8 cellular contexts compared by ENCODE assay signal in the genomic region with DNA sequence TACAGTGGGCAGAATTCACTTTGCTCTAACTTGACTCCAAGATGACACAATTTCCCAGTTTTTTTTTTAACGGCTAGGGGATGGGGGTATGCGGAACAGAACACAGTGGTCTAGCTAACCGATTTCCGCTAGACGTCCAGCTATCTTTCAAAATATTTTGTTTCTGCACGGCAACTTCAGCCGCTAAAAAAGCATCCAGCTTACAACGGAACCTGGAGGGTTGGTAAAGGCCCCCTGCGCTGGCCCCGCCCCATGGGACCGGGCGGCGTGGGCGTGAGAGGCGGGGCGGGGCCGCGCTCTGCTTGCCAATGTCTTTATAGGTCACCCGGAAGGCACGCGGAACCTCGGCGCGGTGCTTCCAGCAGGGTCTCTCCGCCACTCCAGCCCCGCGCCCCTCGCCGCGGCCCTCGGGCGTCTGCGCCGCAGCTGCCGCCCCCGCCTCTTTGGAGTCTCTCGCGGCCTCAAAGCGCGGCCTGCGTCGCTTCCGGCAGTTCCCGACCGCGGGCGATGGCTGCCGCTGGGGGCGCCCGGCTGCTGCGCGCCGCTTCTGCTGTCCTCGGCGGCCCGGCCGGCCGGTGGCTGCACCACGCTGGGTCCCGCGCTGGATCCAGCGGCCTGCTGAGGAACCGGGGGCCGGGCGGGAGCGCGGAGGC. TPM values are rescaled to one million over a fixed set of nuclear protein-coding genes. Genes with fewer than 3 reads are reported as not detected.
DNase-seq lines count a peak whose midpoint lies in the region; ATAC-seq and TF ChIP-seq lines count a peak whose summit lies in the region.

A gene with protein sequence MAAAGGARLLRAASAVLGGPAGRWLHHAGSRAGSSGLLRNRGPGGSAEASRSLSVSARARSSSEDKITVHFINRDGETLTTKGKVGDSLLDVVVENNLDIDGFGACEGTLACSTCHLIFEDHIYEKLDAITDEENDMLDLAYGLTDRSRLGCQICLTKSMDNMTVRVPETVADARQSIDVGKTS (plus strand): TSS at position 335 of the 653 bp plus-strand sequence. CDS start 173 bp downstream, at position 508.

- H3K27me3 Mint-ChIP-seq in chondrocyte (ENCODE audit: low read depth), result no peaks in the 10 kb centered on the region

- peak within 1 kb of the TSS; percentile 82 for H3K27ac Mint-ChIP-seq in chondrocyte (ENCODE audit: unreplicated experiment)

- ATAC-seq in GM18873 (IDR thresholded peaks at IDR 0.05; ENCODE audit: low FRiP score, unreplicated experiment) (peak; percentile 75), HG03135 (IDR thresholded peaks at IDR 0.05; ENCODE audit: unreplicated experiment) (peak; percentile 80)

- H3K4me1 Mint-ChIP-seq in chondrocyte (ENCODE audit: low read depth), result peaks cover 35% of the 10 kb centered on the region

- peak; percentile 85 for DNase-seq in AG20443 (ENCODE audit: low spot score)
- peak; percentile 86 for DNase-seq in NCI-H345 (lab: John Stamatoyannopoulos, UW)
- peak; percentile 74 to 83 for DNase-seq in activated CD4-positive, alpha-beta T cell treated with anti-CD3 and anti-CD28 coated beads for 24 hours (ENCODE audit: low read depth in 2 of 2)
- peak; percentile 92 for DNase-seq in chondrocyte (ENCODE audit: low spot score)
- DNase-seq in kidney tubule cell (ENCODE audit: low spot score), result peak; percentile 83
- peak; percentile 62 to 81 (median 78) for DNase-seq in stimulated activated CD4-positive, alpha-beta T cell treated with anti-CD3 and anti-CD28 coated beads, Interleukin-1b, Interleukin-23, amount 100 ng/mL, for 24 hours (ENCODE audit: low read depth in 4 of 4, low spot score in 1 of 4)

- no peaks in the 10 kb centered on the region for H3K9me3 Mint-ChIP-seq in chondrocyte (ENCODE audit: low read depth)

- peak within 1 kb of the TSS; percentile 93 for H3K4me3 Mint-ChIP-seq in chondrocyte (ENCODE audit: unreplicated experiment)

- peak; percentile 85 for TF ChIP-seq CTCF in chondrocyte (IDR thresholded peaks at IDR 0.05)

- H3K36me3 Mint-ChIP-seq in chondrocyte (ENCODE audit: low read depth), result no peaks in the 10 kb centered on the region

RNA-seq across cellular contexts. Expression of the gene that starts here (rescaled TPM):
- total RNA-seq in chondrocyte, result 5.5 to 6.6 TPM (median 5.6 TPM) in 3 replicates

Comparison
In these comparisons a context has a peak if more than half of its experiments do, and no peak if none do; other contexts are left out.
1. Peak in every context shown above with its lines: DNase-seq and ATAC-seq.